ENCODE assay signal across 12 cellular contexts in genomic region chr14:103724116-103724515, GRCh38. TPM values are rescaled to one million over a fixed set of nuclear protein-coding genes. Genes with fewer than 3 reads are reported as not detected.
DNase-seq lines count a peak whose midpoint lies in the region; TF ChIP-seq lines count a peak whose summit lies in the region.
"Had no signal": no experiment of that assay in that cellular context is flagged by ENCODE, and none has a peak within 500 bp of the region (broad histone marks: within the 10 kb centered on the region; RNA-seq: fewer than 3 reads in every experiment).

No MANE protein-coding gene starts in this region.

- H3K4me1 ChIP-seq in transverse colon = peaks cover 14 to 33% (median 24%) of the 10 kb centered on the region in 4 donors
- H3K4me1 ChIP-seq in OCI-LY7 (ENCODE audit: insufficient read depth, low read length, poor library complexity, severe bottlenecking) = peaks cover 10% of the 10 kb centered on the region

- H3K27me3 ChIP-seq in transverse colon = no peaks in the 10 kb centered on the region
- H3K27me3 ChIP-seq: hepatocyte, neutrophil had no signal

- H3K4me3 ChIP-seq in fibroblast of pulmonary artery (replicated peaks; ENCODE audit: low read depth, low read length) (no peak overlapping the region), transverse colon (no peak overlapping the region), OCI-LY7 (ENCODE audit: low read depth, low read length, poor library complexity, severe bottlenecking) (no peak overlapping the region)
- H3K4me3 ChIP-seq: hepatocyte had no signal

- CTCF ChIA-PET in OCI-LY7 (lab: Charles Lee; ENCODE audit: unreplicated experiment) = no interaction called here

- no peak overlapping the region for H3K4me2 ChIP-seq in OCI-LY7 (ENCODE audit: low read length)
- H3K4me2 ChIP-seq: hepatocyte had no signal

- DNase-seq in anterior cingulate cortex (lab: John Stamatoyannopoulos, UW) (peak in 53 of 58 donors; percentile 25 to 82 (median 53)), fibroblast of pulmonary artery (ENCODE audit: low read depth) (peak; percentile 81), myocyte (ENCODE audit: low read depth) (peak; percentile 77), transverse colon (peak; percentile 35), putamen (ENCODE audit: low spot score) (no peak), OCI-LY7 (ENCODE audit: low spot score) (no peak)
- no peak for DNase-seq in activated CD4-positive, alpha-beta T cell treated with anti-CD3 and anti-CD28 coated beads, Interleukin-2, amount 50 U/mL, for 48 hours
- DNase-seq: activated CD4-positive, alpha-beta memory T cell treated with anti-CD3 and anti-CD28 coated beads for 36 hours; NCI-H1417; SHP77 had no signal

- TF ChIP-seq EP300 in transverse colon (IDR thresholded peaks at IDR 0.05; ENCODE audit: low read depth) = no peak

- intact Hi-C loops in transverse colon (cut with DNase I; ENCODE audit: low total_unique reads) = no loop called here
- intact Hi-C loops in OCI-LY7 (cut with micrococcal nuclease; ENCODE audit: unreplicated experiment) = no loop called here

- no peak for TF ChIP-seq POLR2A in transverse colon (IDR thresholded peaks at IDR 0.05)

- H3K79me2 ChIP-seq in OCI-LY7 (ENCODE audit: insufficient read depth, low read depth, low read length) = no peaks in the 10 kb centered on the region

- WGBS in transverse colon (ENCODE audit: low coverage in 1 of 2), 2 donors = 68% methylated on average over 20 of the region's 20 CpGs; no CpG with 5 or more reads in 1 of the 2 donors

- H2AFZ ChIP-seq in OCI-LY7 (ENCODE audit: low read length) = no peak overlapping the region
- H2AFZ ChIP-seq: hepatocyte had no signal

- H3K9me2 ChIP-seq in OCI-LY7 (ENCODE audit: insufficient read depth, low read length) = no peaks in the 10 kb centered on the region

- TF ChIP-seq CTCF in fibroblast of pulmonary artery (IDR thresholded peaks at IDR 0.05; ENCODE audit: low read length, missing control alignments) (peak; percentile 15), transverse colon (IDR thresholded peaks at IDR 0.05) (no peak), OCI-LY7 (conservative IDR thresholded peaks at IDR 0.05; ENCODE audit: low read length) (no peak)

- in situ Hi-C loops in transverse colon (cut with MboI; ENCODE audit: low pct_ligation_motif_present in 1 of 4, low pct_unique_long_range_greater_than_20kb in 1 of 4, low sequenced_read_pairs in 3 of 4) = no loop called here

- H3K36me3 ChIP-seq in transverse colon (peaks cover 0 to 11% (median 1%) of the 10 kb centered on the region in 4 donors), OCI-LY7 (ENCODE audit: insufficient read depth, low read length) (peaks cover 6% of the 10 kb centered on the region; the same call in 1 of the 2 replicates)

- no TSS peak for BruUV-seq in OCI-LY7 (replicated peaks; lab: Mats Ljungman, UMichigan)

- POLR2A ChIA-PET in OCI-LY7 (lab: Charles Lee) = interaction anchor here (0.5 kb wide), 2 partner anchors 100 to 125 kb away, joined by 3 read pairs; no protein-coding TSS in a partner anchor

- H3K9me3 ChIP-seq in transverse colon = no peaks in the 10 kb centered on the region
- no peaks in the 10 kb centered on the region for H3K9me3 ChIP-seq in OCI-LY7 (ENCODE audit: low read length)
- H3K9me3 ChIP-seq: neutrophil had no signal

- peak overlapping the region; percentile 60 to 79 (median 62) for H3K27ac ChIP-seq in transverse colon
- no peak overlapping the region for H3K27ac ChIP-seq in OCI-LY7 (ENCODE audit: low read depth, low read length, poor library complexity, severe bottlenecking)
- H3K27ac ChIP-seq: hepatocyte, neutrophil had no signal

- no peaks in the 10 kb centered on the region for H4K20me1 ChIP-seq in OCI-LY7 (ENCODE audit: insufficient read depth, low read length)

RNA-seq across cellular contexts. Expression of gene ZFYVE21, which starts 8.5 kb away (rescaled TPM):
- 48.2 and 50.1 TPM in 2 replicates for total RNA-seq in myocyte
- polyA plus RNA-seq in myocyte (2012) = 72.0 TPM
- total RNA-seq in transverse colon = 100 to 1,000 TPM in 2 of 4 donors, 10 to 100 TPM in 2; 90.2 to 214 (median 137) TPM
- 16.6 and 22.5 TPM in 2 replicates for total RNA-seq in OCI-LY7 (2014; rRNA removed; shearing (Covaris generic))
- total RNA-seq in OCI-LY7 (2022) = 18.0 and 23.2 TPM in 2 replicates

RNA-seq across cellular contexts. Expression of gene XRCC3, which starts 8.9 kb away (rescaled TPM):
- total RNA-seq in myocyte (5.5 and 7.0 TPM in 2 replicates), transverse colon (10 to 100 TPM in 2 of 4 donors, 1 to 10 TPM in 2; 7.8 to 47.6 (median 23.8) TPM), OCI-LY7 (2022) (83.3 and 86.0 TPM in 2 replicates)
- polyA plus RNA-seq in myocyte (2012) = 7.6 TPM
- 83.6 and 130 TPM in 2 replicates for total RNA-seq in OCI-LY7 (2014; rRNA removed; shearing (Covaris generic))

Comparison
In these comparisons a context has a peak if more than half of its experiments do, and no peak if none do; other contexts are left out.
1. DNase-seq: peak in anterior cingulate cortex (53 of 58), fibroblast of pulmonary artery (single experiment), myocyte (single experiment) and transverse colon (single experiment); none in putamen (single experiment), OCI-LY7 (single experiment) and activated CD4-positive, alpha-beta T cell treated with anti-CD3 and anti-CD28 coated beads, Interleukin-2, amount 50 U/mL, for 48 hours (0 of 2).